17 cellular contexts compared by ENCODE assay signal in the genomic region with DNA sequence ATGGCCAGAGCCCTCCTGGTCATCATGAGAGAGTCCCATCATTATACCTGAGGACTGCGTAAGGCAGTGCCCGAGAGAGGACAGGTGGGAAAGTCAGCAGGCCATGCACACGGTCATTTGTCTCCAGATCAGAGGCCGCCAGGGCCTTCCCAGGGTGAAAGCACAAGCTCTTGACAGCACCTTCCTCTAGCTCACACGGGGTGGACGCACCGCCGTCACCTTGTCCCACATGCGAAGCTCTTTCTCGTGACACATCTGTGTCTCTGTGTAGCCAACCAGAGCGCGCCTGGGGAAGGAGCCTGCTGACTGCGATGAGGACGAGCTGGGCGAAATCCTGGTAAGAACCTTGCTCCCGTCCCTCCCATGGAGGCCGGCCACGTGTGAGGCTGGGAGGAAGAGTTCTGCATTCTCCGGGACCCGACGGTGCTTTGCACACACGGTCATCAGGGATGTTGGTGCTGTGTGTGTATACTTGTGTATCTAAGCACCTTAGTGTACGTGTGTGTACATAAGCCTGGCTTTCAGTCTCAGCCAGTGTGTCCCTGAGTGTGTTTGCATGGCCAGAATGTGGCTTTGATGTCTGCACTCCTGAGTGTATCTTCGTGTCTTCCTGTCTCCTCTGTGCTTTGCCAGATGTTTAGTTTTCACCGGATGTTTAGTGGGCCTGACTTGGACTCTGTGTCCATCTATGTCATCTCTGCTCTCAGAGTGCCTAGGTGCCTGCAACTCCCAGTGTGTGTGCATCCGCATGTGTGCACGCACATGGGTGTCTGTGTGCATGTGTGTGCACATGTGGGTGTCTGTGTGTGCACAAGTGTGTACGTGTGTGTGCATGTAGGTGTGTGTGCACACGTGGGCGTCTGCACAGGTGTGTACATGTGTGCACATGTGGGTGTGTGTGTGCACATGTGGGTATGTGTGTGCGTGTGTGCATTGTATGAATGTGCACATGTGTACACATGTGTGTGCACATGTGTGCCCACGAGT. TPM values are rescaled to one million over a fixed set of nuclear protein-coding genes. Genes with fewer than 3 reads are reported as not detected.
A peak's percentile ranks its signal among the peaks of the same experiment; 100 is the strongest.
DNase-seq lines count a peak whose midpoint lies in the region; ATAC-seq and TF ChIP-seq lines count a peak whose summit lies in the region.
"Had no signal": no experiment of that assay in that cellular context is flagged by ENCODE, and none has a peak within 500 bp of the region (broad histone marks: within the 10 kb centered on the region; RNA-seq: fewer than 3 reads in every experiment).

No MANE protein-coding gene starts in this region.

- TF ChIP-seq CTCF in left lung (IDR thresholded peaks at IDR 0.05) (no peak), progenitor cell of endocrine pancreas (IDR thresholded peaks at IDR 0.05; ENCODE audit: unreplicated experiment) (no peak), vagina (IDR thresholded peaks at IDR 0.05) (no peak)

- no peak overlapping the region for H3K27ac Mint-ChIP-seq in activated naive CD4-positive, alpha-beta T cell treated with anti-CD3 and anti-CD28 coated beads, Interleukin-2, amount 10 ng/mL, durations not matched to agents 7 days and 5 days
- no peak overlapping the region for H3K27ac Mint-ChIP-seq in activated naive CD4-positive, alpha-beta T cell treated with anti-CD3 and anti-CD28 coated beads, Interleukin-2, amount 50 U/mL, for 72 hours
- H3K27ac Mint-ChIP-seq in progenitor cell of endocrine pancreas: peak overlapping the region; percentile 20

- peak; percentile 18 for DNase-seq in activated naive CD4-positive, alpha-beta T cell treated with anti-CD3 and anti-CD28 coated beads, Interleukin-2, amount 10 ng/mL, durations not matched to agents 7 days and 5 days
- no peak for DNase-seq in activated naive CD4-positive, alpha-beta T cell treated with anti-CD3 and anti-CD28 coated beads, Interleukin-2, amount 50 U/mL, for 72 hours (ENCODE audit: low spot score in 2 of 2)
- DNase-seq in left lung (peak; percentile 26 to 74), progenitor cell of endocrine pancreas (ENCODE audit: low spot score, unreplicated experiment) (no peak), vagina (ENCODE audit: extremely low spot score in 2 of 2) (no peak)
- DNase-seq: DMS153, H7, NCI-H1417, NCI-H1930, NCI-H510A, NCI-H82 had no signal

- CTCF ChIA-PET in activated naive CD4-positive, alpha-beta T cell treated with anti-CD3 and anti-CD28 coated beads, Interleukin-2, amount 10 ng/mL, durations not matched to agents 7 days and 5 days (lab: Charles Lee): no interaction called here

- peak overlapping the region; percentile 10 for H3K27ac ChIP-seq in angular gyrus (ENCODE audit: low read depth, low read length)
- no peak overlapping the region for H3K27ac ChIP-seq in left lung
- no peak overlapping the region for H3K27ac ChIP-seq in vagina
- H3K27ac ChIP-seq: BLaER1 treated with 17β-estradiol and CSF1 and Interleukin-3, amounts not matched to agents 10 nM and 100 nM had no signal

- H3K4me1 ChIP-seq in left lung (peaks cover 0 to 1% of the 10 kb centered on the region in 2 donors), vagina (peaks cover 12% of the 10 kb centered on the region)

- peaks cover 11% of the 10 kb centered on the region for H3K36me3 Mint-ChIP-seq in activated naive CD4-positive, alpha-beta T cell treated with anti-CD3 and anti-CD28 coated beads, Interleukin-2, amount 10 ng/mL, durations not matched to agents 7 days and 5 days
- H3K36me3 Mint-ChIP-seq in activated naive CD4-positive, alpha-beta T cell treated with anti-CD3 and anti-CD28 coated beads, Interleukin-2, amount 50 U/mL, for 72 hours: peaks cover 6 to 15% of the 10 kb centered on the region in 2 donors
- H3K36me3 Mint-ChIP-seq in progenitor cell of endocrine pancreas (ENCODE audit: insufficient read depth): peaks cover 7% of the 10 kb centered on the region

- H3K4me3 Mint-ChIP-seq in activated naive CD4-positive, alpha-beta T cell treated with anti-CD3 and anti-CD28 coated beads, Interleukin-2, amount 10 ng/mL, durations not matched to agents 7 days and 5 days: no peak overlapping the region
- H3K4me3 Mint-ChIP-seq in progenitor cell of endocrine pancreas (ENCODE audit: low read depth): no peak overlapping the region

- ATAC-seq in activated naive CD4-positive, alpha-beta T cell treated with anti-CD3 and anti-CD28 coated beads, Interleukin-2, amount 50 U/mL, for 72 hours: no peak
- ATAC-seq in left lung: no peak
- ATAC-seq in GM18873 (IDR thresholded peaks at IDR 0.05; ENCODE audit: low FRiP score, unreplicated experiment): no peak
- no peak for ATAC-seq in HG02938 (IDR thresholded peaks at IDR 0.05; ENCODE audit: unreplicated experiment)
- ATAC-seq: Panc1 had no signal

- peaks cover 7% of the 10 kb centered on the region for H3K4me1 Mint-ChIP-seq in activated naive CD4-positive, alpha-beta T cell treated with anti-CD3 and anti-CD28 coated beads, Interleukin-2, amount 10 ng/mL, durations not matched to agents 7 days and 5 days
- H3K4me1 Mint-ChIP-seq in progenitor cell of endocrine pancreas (ENCODE audit: low read depth): no peaks in the 10 kb centered on the region

- peaks cover 0 to 40% of the 10 kb centered on the region in 2 donors for H3K27me3 ChIP-seq in left lung
- no peaks in the 10 kb centered on the region for H3K27me3 ChIP-seq in vagina
- H3K27me3 ChIP-seq: BLaER1 treated with 17β-estradiol and CSF1 and Interleukin-3, amounts not matched to agents 10 nM and 100 nM had no signal

- H3K4me3 ChIP-seq in left lung (no peak overlapping the region), vagina (no peak overlapping the region)
- H3K4me3 ChIP-seq: BLaER1 treated with 17β-estradiol and CSF1 and Interleukin-3, amounts not matched to agents 10 nM and 100 nM had no signal

- no peaks in the 10 kb centered on the region for H3K36me3 ChIP-seq in left lung
- no peaks in the 10 kb centered on the region for H3K36me3 ChIP-seq in vagina

- no peak for TF ChIP-seq POLR2A in vagina (IDR thresholded peaks at IDR 0.05)

- H3K9me3 ChIP-seq in left lung (no peaks in the 10 kb centered on the region), vagina (no peaks in the 10 kb centered on the region)
- H3K9me3 ChIP-seq: BLaER1 treated with 17β-estradiol and CSF1 and Interleukin-3, amounts not matched to agents 10 nM and 100 nM had no signal

- peaks cover 11% of the 10 kb centered on the region for H3K9me3 Mint-ChIP-seq in activated naive CD4-positive, alpha-beta T cell treated with anti-CD3 and anti-CD28 coated beads, Interleukin-2, amount 10 ng/mL, durations not matched to agents 7 days and 5 days
- peaks cover 5 to 13% of the 10 kb centered on the region in 2 donors for H3K9me3 Mint-ChIP-seq in activated naive CD4-positive, alpha-beta T cell treated with anti-CD3 and anti-CD28 coated beads, Interleukin-2, amount 50 U/mL, for 72 hours
- H3K9me3 Mint-ChIP-seq in progenitor cell of endocrine pancreas (ENCODE audit: low read depth): no peaks in the 10 kb centered on the region

- intact Hi-C loops in left lung (cut with DNase I) (no loop called here), vagina (cut with DNase I) (no loop called here)

- no peaks in the 10 kb centered on the region for H3K27me3 Mint-ChIP-seq in activated naive CD4-positive, alpha-beta T cell treated with anti-CD3 and anti-CD28 coated beads, Interleukin-2, amount 10 ng/mL, durations not matched to agents 7 days and 5 days
- no peaks in the 10 kb centered on the region for H3K27me3 Mint-ChIP-seq in progenitor cell of endocrine pancreas

RNA-seq across cellular contexts. Expression of a gene that starts 15.1 kb away (rescaled TPM):
- 100 to 1,000 TPM; 131 to 221 TPM for total RNA-seq in activated naive CD4-positive, alpha-beta T cell treated with anti-CD3 and anti-CD28 coated beads, Interleukin-2, amount 50 U/mL, for 72 hours
- total RNA-seq in left lung (100 to 1,000 TPM; 171 to 211 TPM), progenitor cell of endocrine pancreas (235 and 236 TPM in 2 replicates), vagina (181 TPM)

RNA-seq across cellular contexts. Expression of a gene that starts 15.4 kb away (rescaled TPM):
- 10 to 100 TPM in 1 of 2 donors, 1 to 10 TPM in 1; 7.4 to 21.8 TPM for total RNA-seq in activated naive CD4-positive, alpha-beta T cell treated with anti-CD3 and anti-CD28 coated beads, Interleukin-2, amount 50 U/mL, for 72 hours
- 10 to 100 TPM in 1 of 2 donors, 1 to 10 TPM in 1; 7.8 to 11.3 TPM for total RNA-seq in left lung
- 22.6 and 23.7 TPM in 2 replicates for total RNA-seq in progenitor cell of endocrine pancreas
- total RNA-seq in vagina: 3.4 TPM

RNA-seq across cellular contexts. Expression of a gene that starts 30.0 kb away (rescaled TPM):
- 1 to 10 TPM in 1 of 2 donors, under 1 TPM in 1; 0.59 to 1.3 TPM for total RNA-seq in activated naive CD4-positive, alpha-beta T cell treated with anti-CD3 and anti-CD28 coated beads, Interleukin-2, amount 50 U/mL, for 72 hours
- total RNA-seq in left lung (10 to 100 TPM; 23.2 to 27.5 TPM), progenitor cell of endocrine pancreas (12.9 and 13.1 TPM in 2 replicates), vagina (11.0 TPM)

RNA-seq across cellular contexts. Expression of a gene that starts 33.6 kb away (rescaled TPM):
- 10 to 100 TPM in 1 of 2 donors, 1 to 10 TPM in 1; 8.4 to 16.6 TPM for total RNA-seq in activated naive CD4-positive, alpha-beta T cell treated with anti-CD3 and anti-CD28 coated beads, Interleukin-2, amount 50 U/mL, for 72 hours
- total RNA-seq in left lung: 10 to 100 TPM in 1 of 2 donors, 1 to 10 TPM in 1; 7.6 to 10.9 TPM
- 10.4 TPM in 2 replicates for total RNA-seq in progenitor cell of endocrine pancreas
- total RNA-seq in vagina: 4.2 TPM
- total RNA-seq: A172 had no signal

RNA-seq across cellular contexts. Expression of a gene that starts 46.7 kb away (rescaled TPM):
- total RNA-seq in activated naive CD4-positive, alpha-beta T cell treated with anti-CD3 and anti-CD28 coated beads, Interleukin-2, amount 50 U/mL, for 72 hours: 10 to 100 TPM; 23.0 to 25.9 TPM
- total RNA-seq in left lung (10 to 100 TPM; 43.7 to 49.2 TPM), progenitor cell of endocrine pancreas (79.8 and 87.9 TPM in 2 replicates), vagina (64.8 TPM)

Comparison
In these comparisons a context has a peak if more than half of its experiments do, and no peak if none do; other contexts are left out.
1. DNase-seq: peak in activated naive CD4-positive, alpha-beta T cell treated with anti-CD3 and anti-CD28 coated beads, Interleukin-2, amount 10 ng/mL, durations not matched to agents 7 days and 5 days (single experiment) and left lung (2 of 2); none in activated naive CD4-positive, alpha-beta T cell treated with anti-CD3 and anti-CD28 coated beads, Interleukin-2, amount 50 U/mL, for 72 hours (0 of 2), progenitor cell of endocrine pancreas (single experiment) and vagina (0 of 2).